22 cellular contexts compared by ENCODE assay signal in the genomic region with DNA sequence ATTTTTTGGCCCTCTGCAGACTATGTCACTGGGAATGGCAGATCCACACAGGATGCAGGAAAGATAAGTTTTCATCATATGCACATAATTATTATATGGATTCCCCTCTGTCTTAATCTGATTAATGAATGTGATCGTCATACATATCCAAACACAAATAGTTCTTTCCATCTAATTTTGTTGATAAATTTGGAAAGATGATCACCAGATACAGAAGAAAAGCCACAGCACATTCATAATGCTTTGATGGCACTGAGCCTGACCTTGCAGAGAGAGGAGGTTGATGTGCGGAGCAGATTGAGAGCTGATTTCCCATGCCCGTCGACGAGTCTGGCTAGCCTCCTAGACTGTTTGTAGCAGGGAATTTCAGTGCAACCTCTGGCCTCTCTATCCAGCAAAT.
DNase-seq lines count a peak whose midpoint lies in the region; ATAC-seq and TF ChIP-seq lines count a peak whose summit lies in the region.
"Had no signal": no experiment of that assay in that cellular context is flagged by ENCODE, and none has a peak within 500 bp of the region (broad histone marks: within the 10 kb centered on the region; RNA-seq: fewer than 3 reads in every experiment).

No MANE protein-coding gene starts in this region.

- no peaks in the 10 kb centered on the region for H3K79me2 ChIP-seq in MM.1S (ENCODE audit: low read length)

- H3K27me3 Mint-ChIP-seq in nephron progenitor cell (ENCODE audit: low read depth, poor library complexity), result no peaks in the 10 kb centered on the region
- H3K27me3 Mint-ChIP-seq: CD4-positive, alpha-beta T cell had no signal

- H3K9me2 ChIP-seq in MM.1S (replicated peaks; ENCODE audit: insufficient read depth, low read length), result no peaks in the 10 kb centered on the region

- peaks cover 52% of the 10 kb centered on the region for H3K4me1 Mint-ChIP-seq in nephron progenitor cell
- H3K4me1 Mint-ChIP-seq: B cell; CD14-positive monocyte; CD8-positive, alpha-beta memory T cell had no signal

- H3K27ac ChIP-seq in MM.1S (ENCODE audit: low read length) (no peak overlapping the region), heart left ventricle (no peak overlapping the region)
- H3K27ac ChIP-seq: 22Rv1; BLaER1 treated with 17β-estradiol and CSF1 and Interleukin-3, amounts not matched to agents 10 nM and 100 nM; GM23248 had no signal

- H3F3A ChIP-seq in MM.1S (ENCODE audit: insufficient read depth, low read length), result no peaks in the 10 kb centered on the region

- no peaks in the 10 kb centered on the region for H3K4me1 ChIP-seq in MM.1S (ENCODE audit: low read length)
- H3K4me1 ChIP-seq in heart left ventricle, result no peaks in the 10 kb centered on the region
- H3K4me1 ChIP-seq: BLaER1 treated with 17β-estradiol and CSF1 and Interleukin-3, amounts not matched to agents 10 nM and 100 nM had no signal

- no peak overlapping the region for H3K4me3 Mint-ChIP-seq in nephron progenitor cell
- H3K4me3 Mint-ChIP-seq: B cell; CD14-positive monocyte; CD4-positive, alpha-beta T cell; CD8-positive, alpha-beta memory T cell had no signal

- no peak overlapping the region for H3K4me2 ChIP-seq in MM.1S (ENCODE audit: low read depth, low read length)
- H3K4me2 ChIP-seq: BLaER1 treated with 17β-estradiol and CSF1 and Interleukin-3, amounts not matched to agents 10 nM and 100 nM had no signal

- 49 to 59% (median 52%) methylated on average over 5 of the region's 5 CpGs for WGBS in heart left ventricle, 4 donors

- DNase-seq in NCI-H2227 (lab: John Stamatoyannopoulos, UW; ENCODE audit: unreplicated experiment), result peak; percentile 9
- DNase-seq in NCI-H2227 treated with DMSO at 0.1 percent for 48 hours (lab: John Stamatoyannopoulos, UW), result no peak
- peak; percentile 16 for DNase-seq in nephron progenitor cell
- DNase-seq in stimulated activated CD4-positive, alpha-beta T cell treated with anti-CD3 and anti-CD28 coated beads, Interleukin-4, amount 100 ng/mL, for 4 hours, result no peak
- no peak for DNase-seq in MM.1S
- DNase-seq in heart left ventricle, result no peak
- DNase-seq in KG1 (lab: John Stamatoyannopoulos, UW), result no peak
- DNase-seq: CD4-positive, alpha-beta T cell; CD8-positive, alpha-beta memory T cell; DMS 273 treated with DMSO at 0.1 percent for 48 hours; DMS79; EL; GDM1; GM23248; H7; HCEC 1CT had no signal

- TF ChIP-seq POLR2A in heart left ventricle (IDR thresholded peaks at IDR 0.05), result no peak

- intact Hi-C loops in heart left ventricle (cut with DNase I), result no loop called here

- H4K20me1 ChIP-seq in MM.1S (ENCODE audit: insufficient read depth, low read length), result no peaks in the 10 kb centered on the region
- H4K20me1 ChIP-seq: BLaER1 treated with 17β-estradiol and CSF1 and Interleukin-3, amounts not matched to agents 10 nM and 100 nM had no signal

- peaks cover 4% of the 10 kb centered on the region for H3K36me3 Mint-ChIP-seq in nephron progenitor cell (ENCODE audit: low read depth)
- H3K36me3 Mint-ChIP-seq: CD14-positive monocyte; CD8-positive, alpha-beta memory T cell had no signal

- H3K27ac Mint-ChIP-seq in nephron progenitor cell, result no peak overlapping the region
- H3K27ac Mint-ChIP-seq: B cell; CD14-positive monocyte; CD4-positive, alpha-beta T cell; CD8-positive, alpha-beta memory T cell had no signal

- H3K36me3 ChIP-seq in MM.1S (replicated peaks; ENCODE audit: insufficient read depth, low read length) (no peaks in the 10 kb centered on the region), heart left ventricle (no peaks in the 10 kb centered on the region)
- H3K36me3 ChIP-seq: BLaER1 treated with 17β-estradiol and CSF1 and Interleukin-3, amounts not matched to agents 10 nM and 100 nM had no signal

- H3K9me3 ChIP-seq in MM.1S (replicated peaks; ENCODE audit: insufficient read depth, low read length) (no peaks in the 10 kb centered on the region), heart left ventricle (no peaks in the 10 kb centered on the region)
- H3K9me3 ChIP-seq: BLaER1 treated with 17β-estradiol and CSF1 and Interleukin-3, amounts not matched to agents 10 nM and 100 nM had no signal

- no peak overlapping the region for H2AFZ ChIP-seq in MM.1S (ENCODE audit: low read length)
- H2AFZ ChIP-seq: GM23248 had no signal

- no peak overlapping the region for H3K9ac ChIP-seq in MM.1S (ENCODE audit: low read length)
- H3K9ac ChIP-seq: BLaER1 treated with 17β-estradiol and CSF1 and Interleukin-3, amounts not matched to agents 10 nM and 100 nM; GM23248 had no signal

- TF ChIP-seq CTCF in nephron progenitor cell (IDR thresholded peaks at IDR 0.05) (no peak), MM.1S (IDR thresholded peaks at IDR 0.05; ENCODE audit: low read length) (no peak), heart left ventricle (IDR thresholded peaks at IDR 0.05) (no peak)

- H3K4me3 ChIP-seq in MM.1S (ENCODE audit: low read length) (no peak overlapping the region), heart left ventricle (no peak overlapping the region)
- H3K4me3 ChIP-seq: BLaER1 treated with 17β-estradiol and CSF1 and Interleukin-3, amounts not matched to agents 10 nM and 100 nM; GM12878; GM23248 had no signal

- H3K27me3 ChIP-seq in MM.1S (replicated peaks; ENCODE audit: insufficient read depth, low read length) (no peaks in the 10 kb centered on the region), heart left ventricle (no peaks in the 10 kb centered on the region)
- H3K27me3 ChIP-seq: BLaER1 treated with 17β-estradiol and CSF1 and Interleukin-3, amounts not matched to agents 10 nM and 100 nM had no signal

- H3K9me3 Mint-ChIP-seq in nephron progenitor cell, result peaks cover 3% of the 10 kb centered on the region
- H3K9me3 Mint-ChIP-seq: CD4-positive, alpha-beta T cell; CD8-positive, alpha-beta memory T cell had no signal

- 0 out of 3 replicates have a peak, but pooled peaks have one; percentile 39 for ATAC-seq in SK-N-SH treated with all-trans-retinoic acid at 6 μM for 48 hours
- no peak for ATAC-seq in heart left ventricle
- ATAC-seq: GM12878 had no signal

TF ChIP-seq in SK-N-SH treated with all-trans-retinoic acid at 6 μM for 48 hours, 23 proteins besides CTCF, POLR2A, EP300 and RAD21 (continues in another document):
- TF ChIP-seq, protein P1, sequence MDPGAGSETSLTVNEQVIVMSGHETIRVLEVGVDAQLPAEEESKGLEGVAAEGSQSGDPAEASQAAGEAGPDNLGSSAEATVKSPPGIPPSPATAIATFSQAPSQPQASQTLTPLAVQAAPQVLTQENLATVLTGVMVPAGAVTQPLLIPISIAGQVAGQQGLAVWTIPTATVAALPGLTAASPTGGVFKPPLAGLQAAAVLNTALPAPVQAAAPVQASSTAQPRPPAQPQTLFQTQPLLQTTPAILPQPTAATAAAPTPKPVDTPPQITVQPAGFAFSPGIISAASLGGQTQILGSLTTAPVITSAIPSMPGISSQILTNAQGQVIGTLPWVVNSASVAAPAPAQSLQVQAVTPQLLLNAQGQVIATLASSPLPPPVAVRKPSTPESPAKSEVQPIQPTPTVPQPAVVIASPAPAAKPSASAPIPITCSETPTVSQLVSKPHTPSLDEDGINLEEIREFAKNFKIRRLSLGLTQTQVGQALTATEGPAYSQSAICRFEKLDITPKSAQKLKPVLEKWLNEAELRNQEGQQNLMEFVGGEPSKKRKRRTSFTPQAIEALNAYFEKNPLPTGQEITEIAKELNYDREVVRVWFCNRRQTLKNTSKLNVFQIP (CRISPR knock-in tag; IDR thresholded peaks at IDR 0.05; ENCODE audit: borderline replicate concordance, low read depth), result no peak
- TF ChIP-seq SNAI2 (CRISPR knock-in tag; IDR thresholded peaks at IDR 0.05) (no peak), ZNF565 (CRISPR knock-in tag; conservative IDR thresholded peaks at IDR 0.05; ENCODE audit: low read depth) (no peak), ZNF8 (CRISPR knock-in tag; IDR thresholded peaks at IDR 0.05) (peak; percentile 37; the same call in 1 of the 2 replicates), ZFP3 (CRISPR knock-in tag; IDR thresholded peaks at IDR 0.05) (peak; percentile 61; the same call in 1 of the 2 replicates)
- TF ChIP-seq, protein P2, sequence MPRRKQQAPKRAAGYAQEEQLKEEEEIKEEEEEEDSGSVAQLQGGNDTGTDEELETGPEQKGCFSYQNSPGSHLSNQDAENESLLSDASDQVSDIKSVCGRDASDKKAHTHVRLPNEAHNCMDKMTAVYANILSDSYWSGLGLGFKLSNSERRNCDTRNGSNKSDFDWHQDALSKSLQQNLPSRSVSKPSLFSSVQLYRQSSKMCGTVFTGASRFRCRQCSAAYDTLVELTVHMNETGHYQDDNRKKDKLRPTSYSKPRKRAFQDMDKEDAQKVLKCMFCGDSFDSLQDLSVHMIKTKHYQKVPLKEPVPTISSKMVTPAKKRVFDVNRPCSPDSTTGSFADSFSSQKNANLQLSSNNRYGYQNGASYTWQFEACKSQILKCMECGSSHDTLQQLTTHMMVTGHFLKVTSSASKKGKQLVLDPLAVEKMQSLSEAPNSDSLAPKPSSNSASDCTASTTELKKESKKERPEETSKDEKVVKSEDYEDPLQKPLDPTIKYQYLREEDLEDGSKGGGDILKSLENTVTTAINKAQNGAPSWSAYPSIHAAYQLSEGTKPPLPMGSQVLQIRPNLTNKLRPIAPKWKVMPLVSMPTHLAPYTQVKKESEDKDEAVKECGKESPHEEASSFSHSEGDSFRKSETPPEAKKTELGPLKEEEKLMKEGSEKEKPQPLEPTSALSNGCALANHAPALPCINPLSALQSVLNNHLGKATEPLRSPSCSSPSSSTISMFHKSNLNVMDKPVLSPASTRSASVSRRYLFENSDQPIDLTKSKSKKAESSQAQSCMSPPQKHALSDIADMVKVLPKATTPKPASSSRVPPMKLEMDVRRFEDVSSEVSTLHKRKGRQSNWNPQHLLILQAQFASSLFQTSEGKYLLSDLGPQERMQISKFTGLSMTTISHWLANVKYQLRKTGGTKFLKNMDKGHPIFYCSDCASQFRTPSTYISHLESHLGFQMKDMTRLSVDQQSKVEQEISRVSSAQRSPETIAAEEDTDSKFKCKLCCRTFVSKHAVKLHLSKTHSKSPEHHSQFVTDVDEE (CRISPR knock-in tag; IDR thresholded peaks at IDR 0.05), result peak; percentile 87
- TF ChIP-seq, protein P3, sequence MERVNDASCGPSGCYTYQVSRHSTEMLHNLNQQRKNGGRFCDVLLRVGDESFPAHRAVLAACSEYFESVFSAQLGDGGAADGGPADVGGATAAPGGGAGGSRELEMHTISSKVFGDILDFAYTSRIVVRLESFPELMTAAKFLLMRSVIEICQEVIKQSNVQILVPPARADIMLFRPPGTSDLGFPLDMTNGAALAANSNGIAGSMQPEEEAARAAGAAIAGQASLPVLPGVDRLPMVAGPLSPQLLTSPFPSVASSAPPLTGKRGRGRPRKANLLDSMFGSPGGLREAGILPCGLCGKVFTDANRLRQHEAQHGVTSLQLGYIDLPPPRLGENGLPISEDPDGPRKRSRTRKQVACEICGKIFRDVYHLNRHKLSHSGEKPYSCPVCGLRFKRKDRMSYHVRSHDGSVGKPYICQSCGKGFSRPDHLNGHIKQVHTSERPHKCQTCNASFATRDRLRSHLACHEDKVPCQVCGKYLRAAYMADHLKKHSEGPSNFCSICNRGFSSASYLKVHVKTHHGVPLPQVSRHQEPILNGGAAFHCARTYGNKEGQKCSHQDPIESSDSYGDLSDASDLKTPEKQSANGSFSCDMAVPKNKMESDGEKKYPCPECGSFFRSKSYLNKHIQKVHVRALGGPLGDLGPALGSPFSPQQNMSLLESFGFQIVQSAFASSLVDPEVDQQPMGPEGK (CRISPR knock-in tag; IDR thresholded peaks at IDR 0.05; ENCODE audit: borderline replicate concordance), result 0 out of 2 replicates have a peak, but pooled peaks have one; percentile 22

Comparison
In these comparisons a context has a peak if more than half of its experiments do, and no peak if none do; other contexts are left out.
1. DNase-seq: peak in NCI-H2227 (single experiment) and nephron progenitor cell (single experiment); none in NCI-H2227 treated with DMSO at 0.1 percent for 48 hours (single experiment), stimulated activated CD4-positive, alpha-beta T cell treated with anti-CD3 and anti-CD28 coated beads, Interleukin-4, amount 100 ng/mL, for 4 hours (0 of 2), MM.1S (single experiment), heart left ventricle (0 of 5) and KG1 (single experiment).